Comparison of ENCODE assay signal across 8 cellular contexts in the genomic region with DNA sequence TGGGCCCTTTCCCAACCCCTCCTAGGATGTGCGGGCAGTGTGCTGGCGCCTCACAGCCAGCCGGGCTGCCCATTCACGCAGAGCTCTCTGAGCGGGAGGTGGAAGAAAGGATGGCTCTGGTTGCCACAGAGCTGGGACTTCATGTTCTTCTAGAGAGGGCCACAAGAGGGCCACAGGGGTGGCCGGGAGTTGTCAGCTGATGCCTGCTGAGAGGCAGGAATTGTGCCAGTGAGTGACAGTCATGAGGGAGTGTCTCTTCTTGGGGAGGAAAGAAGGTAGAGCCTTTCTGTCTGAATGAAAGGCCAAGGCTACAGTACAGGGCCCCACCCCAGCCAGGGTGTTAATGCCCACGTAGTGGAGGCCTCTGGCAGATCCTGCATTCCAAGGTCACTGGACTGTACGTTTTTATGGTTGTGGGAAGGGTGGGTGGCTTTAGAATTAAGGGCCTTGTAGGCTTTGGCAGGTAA. TPM values are rescaled to one million over a fixed set of nuclear protein-coding genes. Genes with fewer than 3 reads are reported as not detected.
DNase-seq lines count a peak whose midpoint lies in the region; ATAC-seq and TF ChIP-seq lines count a peak whose summit lies in the region.

No MANE protein-coding gene starts in this region.

- in situ Hi-C loops in gastrocnemius medialis (cut with MboI; ENCODE audit: low sequenced_read_pairs in 4 of 4): no loop called here

- H3K27me3 ChIP-seq in H7 (ENCODE audit: control insufficient read depth, insufficient read depth, low read length): no peaks in the 10 kb centered on the region
- H3K27me3 ChIP-seq in right cardiac atrium (ENCODE audit: control insufficient read depth, insufficient read depth): no peaks in the 10 kb centered on the region
- no peaks in the 10 kb centered on the region for H3K27me3 ChIP-seq in gastrocnemius medialis

- H3K9me3 ChIP-seq in right cardiac atrium (ENCODE audit: control insufficient read depth, low read length) (no peaks in the 10 kb centered on the region), gastrocnemius medialis (no peaks in the 10 kb centered on the region)

- H3K27ac ChIP-seq in C4-2B (no peak overlapping the region; the same call in 1 of the 2 replicates), right cardiac atrium (ENCODE audit: low read length) (no peak overlapping the region), gastrocnemius medialis (peak overlapping the region; percentile 72 to 85 (median 80))

- no peaks in the 10 kb centered on the region for H3K4me1 ChIP-seq in right cardiac atrium (ENCODE audit: control insufficient read depth, insufficient read depth, low read length)
- H3K4me1 ChIP-seq in gastrocnemius medialis: peaks cover 7 to 14% of the 10 kb centered on the region in 2 donors

- no peak for TF ChIP-seq POLR2A in gastrocnemius medialis (IDR thresholded peaks at IDR 0.05)

- peak; percentile 95 for DNase-seq in H7
- DNase-seq in NCI-H345 treated with DMSO at 0.1 percent for 48 hours (lab: John Stamatoyannopoulos, UW; ENCODE audit: unreplicated experiment): peak; percentile 51
- DNase-seq in amygdala (lab: John Stamatoyannopoulos, UW): peak in 54 of 56 donors; percentile 17 to 93 (median 80)
- DNase-seq in right cardiac atrium: peak; percentile 71 to 80 (median 76)
- peak; percentile 90 to 93 for DNase-seq in gastrocnemius medialis

- TF ChIP-seq CTCF in C4-2B (conservative IDR thresholded peaks at IDR 0.05): peak; percentile 86
- peak; percentile 32 to 69 (median 60) for TF ChIP-seq CTCF in gastrocnemius medialis (IDR thresholded peaks at IDR 0.05 in 4 of 5, conservative IDR thresholded peaks at IDR 0.05 in 1 of 5)

- intact Hi-C loops in right cardiac atrium (cut with DNase I) (no loop called here), gastrocnemius medialis (cut with DNase I; ENCODE audit: low total_unique reads) (no loop called here)

- ATAC-seq in right cardiac atrium: peak; percentile 70 to 80
- peak; percentile 98 for ATAC-seq in gastrocnemius medialis
- ATAC-seq in HG03039 (IDR thresholded peaks at IDR 0.05; ENCODE audit: unreplicated experiment): no peak
- ATAC-seq in GM21381 (IDR thresholded peaks at IDR 0.05; ENCODE audit: unreplicated experiment): no peak

- peaks cover 11% of the 10 kb centered on the region for H3K36me3 ChIP-seq in H7 (replicated peaks; ENCODE audit: control insufficient read depth, insufficient read depth, low read length)
- peaks cover 0 to 39% of the 10 kb centered on the region in 2 donors for H3K36me3 ChIP-seq in gastrocnemius medialis

- 31% methylated on average over 8 of the region's 8 CpGs for WGBS in right cardiac atrium

- H3K4me3 ChIP-seq in H7 (ENCODE audit: insufficient read depth, low read depth, low read length): no peak overlapping the region
- H3K4me3 ChIP-seq in right cardiac atrium (ENCODE audit: low read length): no peak overlapping the region
- no peak overlapping the region for H3K4me3 ChIP-seq in gastrocnemius medialis

RNA-seq across cellular contexts. Expression of a gene that starts 8.3 kb away (rescaled TPM):
- 36.9 and 41.1 TPM in 2 replicates for total RNA-seq in H7 (2014; rRNA removed; shearing (Covaris generic))
- total RNA-seq in right cardiac atrium: 10 to 100 TPM; 26.5 to 41.1 (median 33.6) TPM
- polyA plus RNA-seq in right cardiac atrium: 34.3 TPM
- 10 to 100 TPM; 14.7 to 27.1 (median 18.8) TPM for total RNA-seq in gastrocnemius medialis

RNA-seq across cellular contexts. Expression of a gene that starts 15.7 kb away (rescaled TPM):
- total RNA-seq in H7 (2014; rRNA removed; shearing (Covaris generic)): 17.1 and 22.3 TPM in 2 replicates
- 1 to 10 TPM; 2.0 to 4.9 (median 3.6) TPM for total RNA-seq in right cardiac atrium
- polyA plus RNA-seq in right cardiac atrium: 2.7 TPM
- 1 to 10 TPM in 2 of 4 donors, under 1 TPM in 2; 0.62 to 1.2 (median 0.92) TPM for total RNA-seq in gastrocnemius medialis

RNA-seq across cellular contexts. Expression of a gene that starts 15.8 kb away (rescaled TPM):
- total RNA-seq in H7 (2014; rRNA removed; shearing (Covaris generic)): 92.8 and 100 TPM in 2 replicates
- total RNA-seq in right cardiac atrium: 10 to 100 TPM; 24.4 to 32.9 (median 30.1) TPM
- polyA plus RNA-seq in right cardiac atrium: 37.6 TPM
- 10 to 100 TPM; 45.5 to 87.7 (median 53.0) TPM for total RNA-seq in gastrocnemius medialis

RNA-seq across cellular contexts. Expression of a gene that starts 31.3 kb away (rescaled TPM):
- total RNA-seq in H7 (2014; rRNA removed; shearing (Covaris generic)): 359 and 392 TPM in 2 replicates
- total RNA-seq in right cardiac atrium: 100 to 1,000 TPM; 215 to 301 (median 245) TPM
- polyA plus RNA-seq in right cardiac atrium: 203 TPM
- total RNA-seq in gastrocnemius medialis: 100 to 1,000 TPM; 474 to 863 (median 735) TPM

RNA-seq across cellular contexts. Expression of a gene that starts 32.3 kb away (rescaled TPM):
- 0.80 and 1.3 TPM in 2 replicates for total RNA-seq in H7 (2014; rRNA removed; shearing (Covaris generic))
- total RNA-seq in right cardiac atrium: under 1 TPM; 0.23 to 0.47 (median 0.29) TPM
- 0.34 TPM for polyA plus RNA-seq in right cardiac atrium
- 1 to 10 TPM in 1 of 4 donors, under 1 TPM in 2, not detected in 1; 0.36 to 2.5 (median 0.69) TPM for total RNA-seq in gastrocnemius medialis

Comparison
In these comparisons a context has a peak if more than half of its experiments do, and no peak if none do; other contexts are left out.
1. H3K27ac ChIP-seq: peak in gastrocnemius medialis (4 of 4); none in C4-2B (single experiment) and right cardiac atrium (single experiment).
2. ATAC-seq: peak in right cardiac atrium (2 of 2) and gastrocnemius medialis (2 of 2); none in HG03039 (single experiment) and GM21381 (single experiment).
3. Peak in every context shown above with its lines, with median percentiles within 50 percentile points of each other: DNase-seq.